14 cellular contexts compared by ENCODE assay signal in genomic region chr19:40594251-40594650, GRCh38. TPM values are rescaled to one million over a fixed set of nuclear protein-coding genes. Genes with fewer than 3 reads are reported as not detected.
DNase-seq lines count a peak whose midpoint lies in the region; ATAC-seq and TF ChIP-seq lines count a peak whose summit lies in the region.
"Had no signal": no experiment of that assay in that cellular context is flagged by ENCODE, and none has a peak within 500 bp of the region (broad histone marks: within the 10 kb centered on the region; RNA-seq: fewer than 3 reads in every experiment).

No MANE protein-coding gene starts in this region.

- H3K14ac ChIP-seq in mesenchymal stem cell (ENCODE audit: low read length in 2 of 2) = no peak overlapping the region

- no peak overlapping the region for H3K4me2 ChIP-seq in mesenchymal stem cell (ENCODE audit: low read length, poor library complexity, severe bottlenecking)

- H4K91ac ChIP-seq in mesenchymal stem cell (ENCODE audit: low read length) = no peak overlapping the region

- no peak for TF ChIP-seq CTCF in HEK293 (tag by site-specific recombination; IDR thresholded peaks at IDR 0.05)

- no peak overlapping the region for H2BK5ac ChIP-seq in mesenchymal stem cell (ENCODE audit: low read depth, low read length, poor library complexity, severe bottlenecking)

- H3K4ac ChIP-seq in mesenchymal stem cell (ENCODE audit: low read depth in 1 of 2, low read length in 2 of 2) = peak overlapping the region in 1 of 2 experiments; percentile 84

- H3K27me3 Mint-ChIP-seq in activated naive CD8-positive, alpha-beta T cell treated with anti-CD3 and anti-CD28 coated beads for 36 hours = peaks cover 25% of the 10 kb centered on the region

- H3K36me3 Mint-ChIP-seq in activated naive CD8-positive, alpha-beta T cell treated with anti-CD3 and anti-CD28 coated beads for 36 hours = peaks cover 4% of the 10 kb centered on the region

- 32% methylated on average over 8 of the region's 8 CpGs for WGBS in mesenchymal stem cell

- H3K27ac Mint-ChIP-seq in activated naive CD8-positive, alpha-beta T cell treated with anti-CD3 and anti-CD28 coated beads for 36 hours = no peak overlapping the region

- H3K36me3 ChIP-seq in HEK293 (ENCODE audit: control insufficient read depth in 2 of 2, insufficient read depth in 1 of 2, low read length in 2 of 2) = peaks cover 3 to 10% of the 10 kb centered on the region in 2 experiments
- H3K36me3 ChIP-seq in mesenchymal stem cell (ENCODE audit: control insufficient read depth in 1 of 2, insufficient read depth in 2 of 2, low read depth in 1 of 2, low read length in 2 of 2) = peaks cover 3 to 18% of the 10 kb centered on the region in 2 experiments

- H2AFZ ChIP-seq in mesenchymal stem cell (ENCODE audit: low read depth, low read length) = peak overlapping the region; percentile 32

- no peak overlapping the region for H3K18ac ChIP-seq in mesenchymal stem cell (ENCODE audit: low read depth in 1 of 2, low read length in 2 of 2)

- no peak overlapping the region for H4K8ac ChIP-seq in mesenchymal stem cell (ENCODE audit: low read length)

- H3K27me3 ChIP-seq in mesenchymal stem cell (ENCODE audit: control insufficient read depth in 1 of 2, insufficient read depth in 1 of 2, low read length in 2 of 2) = peaks cover 5 to 30% of the 10 kb centered on the region in 2 experiments

- H3K4me1 ChIP-seq in HEK293 (ENCODE audit: control insufficient read depth, insufficient read depth, low read length) (peaks cover 26% of the 10 kb centered on the region), mesenchymal stem cell (ENCODE audit: control insufficient read depth, insufficient read depth, low read depth, low read length) (peaks cover 18% of the 10 kb centered on the region)

- H2AK5ac ChIP-seq in mesenchymal stem cell (ENCODE audit: low read length, severe bottlenecking) = no peak overlapping the region

- CTCF ChIA-PET in HEK293 (lab: Yijun Ruan, JAX) = interaction anchor here (1.0 to 20.7 kb wide), 10 partner anchors 8 to 455 kb away, joined by 4 to 470 read pairs (median 8); partner anchors contain the start of gene LTBP4

- POLR2A ChIA-PET in HEK293 (lab: Yijun Ruan, JAX) = interaction anchor here (0.7 to 2.5 kb wide), 5 partner anchors 10 to 151 kb away, joined by 3 to 9 read pairs (median 5); no protein-coding TSS in a partner anchor

- no peak overlapping the region for H2BK15ac ChIP-seq in mesenchymal stem cell (ENCODE audit: low read depth, poor library complexity, severe bottlenecking)

- H2BK12ac ChIP-seq in mesenchymal stem cell (ENCODE audit: low read length in 2 of 2) = no peak overlapping the region

- H3K4me3 ChIP-seq in HEK293 (ENCODE audit: low read depth, low read length) (no peak overlapping the region), mesenchymal stem cell (ENCODE audit: insufficient read depth in 1 of 2, low read depth in 1 of 2, low read length in 2 of 2) (no peak overlapping the region)
- H3K4me3 ChIP-seq: mucosa of descending colon, SJSA1 had no signal

- H3K9ac ChIP-seq in mesenchymal stem cell (ENCODE audit: low read length) = no peak overlapping the region

- no peak overlapping the region for H3K23ac ChIP-seq in mesenchymal stem cell (ENCODE audit: low read length in 2 of 2)

- peaks cover 1% of the 10 kb centered on the region for H3K79me1 ChIP-seq in mesenchymal stem cell (replicated peaks; ENCODE audit: low read length, poor library complexity, severe bottlenecking)

- ATAC-seq in GM21528 (IDR thresholded peaks at IDR 0.05; ENCODE audit: low FRiP score, unreplicated experiment) = no peak
- ATAC-seq: mucosa of descending colon had no signal

- no peak overlapping the region for H3K4me3 Mint-ChIP-seq in activated naive CD8-positive, alpha-beta T cell treated with anti-CD3 and anti-CD28 coated beads for 36 hours

- H3K9me3 ChIP-seq in HEK293 (ENCODE audit: control insufficient read depth, insufficient read depth, low read depth, low read length) = no peaks in the 10 kb centered on the region
- H3K9me3 ChIP-seq in mesenchymal stem cell (ENCODE audit: control insufficient read depth, low read length) = no peaks in the 10 kb centered on the region
- H3K9me3 ChIP-seq: Caco-2, mucosa of descending colon, SJSA1 had no signal

- no peak overlapping the region for H2BK120ac ChIP-seq in mesenchymal stem cell (ENCODE audit: low read depth, low read length)

- DNase-seq in COLO668 (lab: John Stamatoyannopoulos, UW; ENCODE audit: unreplicated experiment) (peak; percentile 23), SK-N-DZ (ENCODE audit: low spot score) (peak; percentile 47), mesenchymal stem cell (no peak), inferior parietal cortex (ENCODE audit: extremely low spot score) (no peak), 8988T (no peak)
- no peak for DNase-seq in activated naive CD8-positive, alpha-beta T cell treated with anti-CD3 and anti-CD28 coated beads for 36 hours
- DNase-seq: activated CD4-positive, CD25-positive, alpha-beta regulatory T cell treated with anti-CD3 and anti-CD28 coated beads, Interleukin-2, amount 50 U/mL, for 72 hours; Caco-2; mucosa of descending colon; NCI-H774; substantia nigra had no signal

- H3K4me1 Mint-ChIP-seq in activated naive CD8-positive, alpha-beta T cell treated with anti-CD3 and anti-CD28 coated beads for 36 hours = peaks cover 21% of the 10 kb centered on the region

- no peak overlapping the region; the same call in 1 of the 2 replicates for H3K27ac ChIP-seq in HEK293 (ENCODE audit: extremely low read depth, low read depth, low read length)
- H3K27ac ChIP-seq in mesenchymal stem cell (ENCODE audit: low read length, poor library complexity, severe bottlenecking) = no peak overlapping the region
- H3K27ac ChIP-seq: SJSA1 had no signal

- no peaks in the 10 kb centered on the region for H3K9me3 Mint-ChIP-seq in activated naive CD8-positive, alpha-beta T cell treated with anti-CD3 and anti-CD28 coated beads for 36 hours

TF ChIP-seq in HEK293, 187 proteins besides CTCF, POLR2A, EP300 and RAD21:
- TF ChIP-seq ZNF112 (tag by site-specific recombination; IDR thresholded peaks at IDR 0.05) = no peak
- TF ChIP-seq ZNF341 (tag by site-specific recombination; IDR thresholded peaks at IDR 0.05; ENCODE audit: low read depth) = 0 out of 2 replicates have a peak, but pooled peaks have one; percentile 55
- TF ChIP-seq PATZ1 (tag by site-specific recombination; IDR thresholded peaks at IDR 0.05) = peak; percentile 15; the same call in 1 of the 2 replicates

RNA-seq across cellular contexts. Expression of gene LTBP4, which starts 6.9 kb away (rescaled TPM):
- 29.0 and 34.3 TPM in 2 replicates for polyA plus RNA-seq in SK-N-DZ (2014; cell fraction: cytosol; rRNA removed)
- polyA plus RNA-seq in SK-N-DZ (2014; cell fraction: nucleus; rRNA removed) = 273 and 335 TPM in 2 replicates
- 122 TPM for polyA plus RNA-seq in mesenchymal stem cell (2013, experiment 1 of 2)
- 113 TPM for polyA plus RNA-seq in mesenchymal stem cell (2013, experiment 2 of 2)
- 100 to 1,000 TPM in 1 of 2 experiments, 10 to 100 TPM in 1; 99.3 to 102 TPM for total RNA-seq in activated naive CD8-positive, alpha-beta T cell treated with anti-CD3 and anti-CD28 coated beads for 36 hours

RNA-seq across cellular contexts. Expression of gene SHKBP1, which starts 17.6 kb away (rescaled TPM):
- polyA plus RNA-seq in SK-N-DZ (2014; cell fraction: cytosol; rRNA removed) = 58.1 and 70.1 TPM in 2 replicates
- polyA plus RNA-seq in SK-N-DZ (2014; cell fraction: nucleus; rRNA removed) = 75.2 and 81.7 TPM in 2 replicates
- polyA plus RNA-seq in mesenchymal stem cell (2013, experiment 1 of 2) = 112 TPM
- 108 TPM for polyA plus RNA-seq in mesenchymal stem cell (2013, experiment 2 of 2)
- 10 to 100 TPM; 71.1 to 74.5 TPM for total RNA-seq in activated naive CD8-positive, alpha-beta T cell treated with anti-CD3 and anti-CD28 coated beads for 36 hours

Comparison
In these comparisons a context has a peak if more than half of its experiments do, and no peak if none do; other contexts are left out.
1. DNase-seq: peak in COLO668 (single experiment) and SK-N-DZ (single experiment); none in mesenchymal stem cell (single experiment), inferior parietal cortex (single experiment), 8988T (single experiment) and activated naive CD8-positive, alpha-beta T cell treated with anti-CD3 and anti-CD28 coated beads for 36 hours (single experiment).